In the genomic region with DNA sequence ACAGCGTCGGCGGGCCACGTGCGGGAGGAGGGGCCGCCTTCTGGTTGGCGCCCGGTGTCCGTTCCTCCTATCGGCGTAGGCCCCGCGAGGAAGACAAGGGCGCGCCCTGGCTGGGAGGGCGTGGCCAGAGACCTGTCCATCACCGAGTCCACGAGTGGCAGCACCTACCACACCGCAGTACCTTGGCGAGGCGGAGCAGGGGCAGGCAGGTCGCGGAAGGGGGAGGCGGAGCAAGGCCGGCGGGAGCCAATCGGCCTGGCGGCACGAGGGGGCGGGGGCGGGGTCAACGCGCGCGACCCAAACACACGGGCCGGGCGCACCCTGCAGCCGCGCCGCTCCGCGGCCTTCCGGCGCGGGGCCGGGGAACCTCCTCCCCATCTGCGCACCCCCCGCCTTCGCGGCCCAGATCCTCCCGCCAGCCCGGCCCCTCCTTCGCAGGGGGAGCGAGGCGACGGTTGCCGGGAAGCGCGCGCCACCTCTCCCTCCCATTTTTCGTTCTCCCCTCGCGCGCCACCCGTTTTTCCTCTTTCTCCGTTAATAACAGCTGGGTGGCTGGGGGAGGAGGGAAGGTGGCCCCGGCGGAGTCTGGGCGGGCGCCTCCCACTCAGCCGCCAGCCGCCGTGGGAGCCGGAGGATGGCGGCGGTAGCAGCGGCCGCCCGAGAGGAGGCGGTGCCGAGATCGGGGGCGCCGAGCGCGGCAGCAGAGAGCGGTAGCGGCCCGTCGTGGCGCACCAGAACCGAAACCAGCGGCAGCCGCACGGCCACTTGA, we compare ENCODE assay signal across 1 cellular context.
TF ChIP-seq lines count a peak whose summit lies in the region.

A gene (plus strand): TSS at position 300 of the 769 bp plus-strand sequence. CDS start 761 bp downstream, outside the sequence.

TF ChIP-seq in GM12878, 131 proteins besides CTCF, POLR2A, EP300 and RAD21 (continued from another document):
- TF ChIP-seq, protein P1, sequence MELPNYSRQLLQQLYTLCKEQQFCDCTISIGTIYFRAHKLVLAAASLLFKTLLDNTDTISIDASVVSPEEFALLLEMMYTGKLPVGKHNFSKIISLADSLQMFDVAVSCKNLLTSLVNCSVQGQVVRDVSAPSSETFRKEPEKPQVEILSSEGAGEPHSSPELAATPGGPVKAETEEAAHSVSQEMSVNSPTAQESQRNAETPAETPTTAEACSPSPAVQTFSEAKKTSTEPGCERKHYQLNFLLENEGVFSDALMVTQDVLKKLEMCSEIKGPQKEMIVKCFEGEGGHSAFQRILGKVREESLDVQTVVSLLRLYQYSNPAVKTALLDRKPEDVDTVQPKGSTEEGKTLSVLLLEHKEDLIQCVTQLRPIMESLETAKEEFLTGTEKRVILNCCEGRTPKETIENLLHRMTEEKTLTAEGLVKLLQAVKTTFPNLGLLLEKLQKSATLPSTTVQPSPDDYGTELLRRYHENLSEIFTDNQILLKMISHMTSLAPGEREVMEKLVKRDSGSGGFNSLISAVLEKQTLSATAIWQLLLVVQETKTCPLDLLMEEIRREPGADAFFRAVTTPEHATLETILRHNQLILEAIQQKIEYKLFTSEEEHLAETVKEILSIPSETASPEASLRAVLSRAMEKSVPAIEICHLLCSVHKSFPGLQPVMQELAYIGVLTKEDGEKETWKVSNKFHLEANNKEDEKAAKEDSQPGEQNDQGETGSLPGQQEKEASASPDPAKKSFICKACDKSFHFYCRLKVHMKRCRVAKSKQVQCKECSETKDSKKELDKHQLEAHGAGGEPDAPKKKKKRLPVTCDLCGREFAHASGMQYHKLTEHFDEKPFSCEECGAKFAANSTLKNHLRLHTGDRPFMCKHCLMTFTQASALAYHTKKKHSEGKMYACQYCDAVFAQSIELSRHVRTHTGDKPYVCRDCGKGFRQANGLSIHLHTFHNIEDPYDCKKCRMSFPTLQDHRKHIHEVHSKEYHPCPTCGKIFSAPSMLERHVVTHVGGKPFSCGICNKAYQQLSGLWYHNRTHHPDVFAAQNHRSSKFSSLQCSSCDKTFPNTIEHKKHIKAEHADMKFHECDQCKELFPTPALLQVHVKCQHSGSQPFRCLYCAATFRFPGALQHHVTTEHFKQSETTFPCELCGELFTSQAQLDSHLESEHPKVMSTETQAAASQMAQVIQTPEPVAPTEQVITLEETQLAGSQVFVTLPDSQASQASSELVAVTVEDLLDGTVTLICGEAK (IDR thresholded peaks at IDR 0.05; ENCODE audit: borderline replicate concordance): no peak
- TF ChIP-seq JUND (IDR thresholded peaks at IDR 0.05; ENCODE audit: low read depth, low read length) (no peak), EZH2 (IDR thresholded peaks at IDR 0.05; ENCODE audit: borderline replicate concordance, control insufficient read depth, low read depth, low read length) (no peak)
- TF ChIP-seq, protein P2, sequence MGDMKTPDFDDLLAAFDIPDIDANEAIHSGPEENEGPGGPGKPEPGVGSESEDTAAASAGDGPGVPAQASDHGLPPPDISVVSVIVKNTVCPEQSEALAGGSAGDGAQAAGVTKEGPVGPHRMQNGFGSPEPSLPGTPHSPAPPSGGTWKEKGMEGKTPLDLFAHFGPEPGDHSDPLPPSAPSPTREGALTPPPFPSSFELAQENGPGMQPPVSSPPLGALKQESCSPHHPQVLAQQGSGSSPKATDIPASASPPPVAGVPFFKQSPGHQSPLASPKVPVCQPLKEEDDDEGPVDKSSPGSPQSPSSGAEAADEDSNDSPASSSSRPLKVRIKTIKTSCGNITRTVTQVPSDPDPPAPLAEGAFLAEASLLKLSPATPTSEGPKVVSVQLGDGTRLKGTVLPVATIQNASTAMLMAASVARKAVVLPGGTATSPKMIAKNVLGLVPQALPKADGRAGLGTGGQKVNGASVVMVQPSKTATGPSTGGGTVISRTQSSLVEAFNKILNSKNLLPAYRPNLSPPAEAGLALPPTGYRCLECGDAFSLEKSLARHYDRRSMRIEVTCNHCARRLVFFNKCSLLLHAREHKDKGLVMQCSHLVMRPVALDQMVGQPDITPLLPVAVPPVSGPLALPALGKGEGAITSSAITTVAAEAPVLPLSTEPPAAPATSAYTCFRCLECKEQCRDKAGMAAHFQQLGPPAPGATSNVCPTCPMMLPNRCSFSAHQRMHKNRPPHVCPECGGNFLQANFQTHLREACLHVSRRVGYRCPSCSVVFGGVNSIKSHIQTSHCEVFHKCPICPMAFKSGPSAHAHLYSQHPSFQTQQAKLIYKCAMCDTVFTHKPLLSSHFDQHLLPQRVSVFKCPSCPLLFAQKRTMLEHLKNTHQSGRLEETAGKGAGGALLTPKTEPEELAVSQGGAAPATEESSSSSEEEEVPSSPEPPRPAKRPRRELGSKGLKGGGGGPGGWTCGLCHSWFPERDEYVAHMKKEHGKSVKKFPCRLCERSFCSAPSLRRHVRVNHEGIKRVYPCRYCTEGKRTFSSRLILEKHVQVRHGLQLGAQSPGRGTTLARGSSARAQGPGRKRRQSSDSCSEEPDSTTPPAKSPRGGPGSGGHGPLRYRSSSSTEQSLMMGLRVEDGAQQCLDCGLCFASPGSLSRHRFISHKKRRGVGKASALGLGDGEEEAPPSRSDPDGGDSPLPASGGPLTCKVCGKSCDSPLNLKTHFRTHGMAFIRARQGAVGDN (IDR thresholded peaks at IDR 0.05): no peak; the same call in 1 of the 2 replicates
- TF ChIP-seq, protein P3, sequence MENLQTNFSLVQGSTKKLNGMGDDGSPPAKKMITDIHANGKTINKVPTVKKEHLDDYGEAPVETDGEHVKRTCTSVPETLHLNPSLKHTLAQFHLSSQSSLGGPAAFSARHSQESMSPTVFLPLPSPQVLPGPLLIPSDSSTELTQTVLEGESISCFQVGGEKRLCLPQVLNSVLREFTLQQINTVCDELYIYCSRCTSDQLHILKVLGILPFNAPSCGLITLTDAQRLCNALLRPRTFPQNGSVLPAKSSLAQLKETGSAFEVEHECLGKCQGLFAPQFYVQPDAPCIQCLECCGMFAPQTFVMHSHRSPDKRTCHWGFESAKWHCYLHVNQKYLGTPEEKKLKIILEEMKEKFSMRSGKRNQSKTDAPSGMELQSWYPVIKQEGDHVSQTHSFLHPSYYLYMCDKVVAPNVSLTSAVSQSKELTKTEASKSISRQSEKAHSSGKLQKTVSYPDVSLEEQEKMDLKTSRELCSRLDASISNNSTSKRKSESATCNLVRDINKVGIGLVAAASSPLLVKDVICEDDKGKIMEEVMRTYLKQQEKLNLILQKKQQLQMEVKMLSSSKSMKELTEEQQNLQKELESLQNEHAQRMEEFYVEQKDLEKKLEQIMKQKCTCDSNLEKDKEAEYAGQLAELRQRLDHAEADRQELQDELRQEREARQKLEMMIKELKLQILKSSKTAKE (IDR thresholded peaks at IDR 0.05; ENCODE audit: low read depth, poor library complexity, severe bottlenecking): no peak
